In the genomic region with DNA sequence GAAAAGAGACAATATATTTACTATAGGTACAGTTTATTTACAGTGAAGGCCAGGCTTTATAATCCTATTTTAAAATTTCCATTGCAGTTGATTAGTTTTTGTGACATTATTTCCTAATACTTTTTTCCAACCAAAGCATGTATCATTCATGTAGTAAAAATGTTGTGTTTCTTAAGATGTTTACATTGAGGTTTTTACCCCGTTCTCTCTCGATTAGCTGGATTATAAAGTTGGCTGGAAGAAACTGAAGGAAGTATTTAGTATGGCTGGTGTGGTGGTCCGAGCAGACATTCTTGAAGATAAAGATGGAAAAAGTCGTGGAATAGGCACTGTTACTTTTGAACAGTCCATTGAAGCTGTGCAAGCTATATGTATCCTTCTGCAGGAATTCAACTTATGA, we compare ENCODE assay signal across 1 cellular context.
TF ChIP-seq lines count a peak whose summit lies in the region.

No MANE protein-coding gene starts in this region.

TF ChIP-seq in IMR-90, 13 proteins besides CTCF, POLR2A, EP300 and RAD21 (continued from another document):
- TF ChIP-seq MAZ (IDR thresholded peaks at IDR 0.05; ENCODE audit: borderline replicate concordance, low read depth, low read length) (no peak), MXI1 (IDR thresholded peaks at IDR 0.05; ENCODE audit: borderline replicate concordance, low read depth, low read length) (no peak)
